1 cellular context compared by ENCODE assay signal in genomic region chr2:61885896-61886603, GRCh38.
TF ChIP-seq lines count a peak whose summit lies in the region.

No MANE protein-coding gene starts in this region.

TF ChIP-seq in HepG2, 621 proteins besides CTCF, POLR2A, EP300 and RAD21 (continues in another document):
- no peak for TF ChIP-seq ZNF329 (CRISPR knock-in tag; IDR thresholded peaks at IDR 0.05; ENCODE audit: low read depth)
- TF ChIP-seq IKZF4 (CRISPR knock-in tag; IDR thresholded peaks at IDR 0.05; ENCODE audit: borderline replicate concordance, low read depth, not compliant biosample characterization) = peak; percentile 24
- peak; percentile 44 for TF ChIP-seq AGO2 (optimal IDR thresholded peaks at IDR 0.05; ENCODE audit: low read depth, low read length)
- TF ChIP-seq RFX5 (IDR thresholded peaks at IDR 0.05; ENCODE audit: low read depth, low read length) = no peak
- no peak for TF ChIP-seq PAF1 (CRISPR knock-in tag; IDR thresholded peaks at IDR 0.05)
- TF ChIP-seq IRX3 (CRISPR knock-in tag; IDR thresholded peaks at IDR 0.05; ENCODE audit: borderline replicate concordance, low read depth) = no peak
- TF ChIP-seq FOXC1 (CRISPR knock-in tag; IDR thresholded peaks at IDR 0.05; ENCODE audit: borderline replicate concordance) = no peak
- no peak for TF ChIP-seq E2F5 (CRISPR knock-in tag; conservative IDR thresholded peaks at IDR 0.05)
- peak; percentile 89 for TF ChIP-seq ZBTB33 (CRISPR knock-in tag; IDR thresholded peaks at IDR 0.05)
- no peak for TF ChIP-seq ZNF841 (CRISPR knock-in tag; IDR thresholded peaks at IDR 0.05; ENCODE audit: borderline replicate concordance)
- peak; percentile 33; the same call in 1 of the 2 replicates for TF ChIP-seq SPEN (CRISPR knock-in tag; IDR thresholded peaks at IDR 0.05; ENCODE audit: low read depth)
- no peak for TF ChIP-seq ZNF768 (CRISPR knock-in tag; IDR thresholded peaks at IDR 0.05)
- no peak for TF ChIP-seq ZBTB37 (CRISPR knock-in tag; IDR thresholded peaks at IDR 0.05)
- no peak for TF ChIP-seq HOXA9 (CRISPR knock-in tag; IDR thresholded peaks at IDR 0.05; ENCODE audit: borderline replicate concordance)
- TF ChIP-seq ZNF878 (CRISPR knock-in tag; IDR thresholded peaks at IDR 0.05) = 0 out of 2 replicates have a peak, but pooled peaks have one; percentile 11
- no peak for TF ChIP-seq ZBTB42 (CRISPR knock-in tag; IDR thresholded peaks at IDR 0.05)
- TF ChIP-seq CSRNP2 (CRISPR knock-in tag; conservative IDR thresholded peaks at IDR 0.05; ENCODE audit: low read depth) = no peak
- TF ChIP-seq EHMT2 (IDR thresholded peaks at IDR 0.05; ENCODE audit: borderline replicate concordance, low read depth, low read length) = no peak
- TF ChIP-seq BCL6 (CRISPR knock-in tag; IDR thresholded peaks at IDR 0.05) = no peak
- no peak for TF ChIP-seq NFKB2 (CRISPR knock-in tag; IDR thresholded peaks at IDR 0.05; ENCODE audit: borderline replicate concordance)
- TF ChIP-seq ZNF615 (CRISPR knock-in tag; IDR thresholded peaks at IDR 0.05; ENCODE audit: borderline replicate concordance) = no peak
- no peak for TF ChIP-seq ZNF646 (CRISPR knock-in tag; IDR thresholded peaks at IDR 0.05)
- 0 out of 2 replicates have a peak, but pooled peaks have one; percentile 26 for TF ChIP-seq ARID2 (CRISPR knock-in tag; IDR thresholded peaks at IDR 0.05; ENCODE audit: borderline replicate concordance)
- TF ChIP-seq ZFP41 (CRISPR knock-in tag; IDR thresholded peaks at IDR 0.05; ENCODE audit: borderline replicate concordance) = no peak
- TF ChIP-seq KMT2B (CRISPR knock-in tag; IDR thresholded peaks at IDR 0.05) = no peak
- TF ChIP-seq GTF3A (CRISPR knock-in tag; conservative IDR thresholded peaks at IDR 0.05) = no peak
- no peak for TF ChIP-seq IRF1 (CRISPR knock-in tag; IDR thresholded peaks at IDR 0.05; ENCODE audit: low read depth)
- no peak for TF ChIP-seq RBFOX2 (IDR thresholded peaks at IDR 0.05; ENCODE audit: low read depth, low read length)
- TF ChIP-seq ZNF616 (CRISPR knock-in tag; IDR thresholded peaks at IDR 0.05; ENCODE audit: low read depth) = no peak
- no peak for TF ChIP-seq FOXO4 (CRISPR knock-in tag; conservative IDR thresholded peaks at IDR 0.05)
- TF ChIP-seq ZNF781 (CRISPR knock-in tag; IDR thresholded peaks at IDR 0.05; ENCODE audit: borderline replicate concordance, not compliant biosample characterization) = no peak
- no peak for TF ChIP-seq CBX5 (CRISPR knock-in tag; IDR thresholded peaks at IDR 0.05; ENCODE audit: borderline replicate concordance)
- TF ChIP-seq SRF (IDR thresholded peaks at IDR 0.05; ENCODE audit: low read depth, low read length) = no peak
- TF ChIP-seq PBX2 (CRISPR knock-in tag; IDR thresholded peaks at IDR 0.05) = no peak
- no peak for TF ChIP-seq ZNF280B (CRISPR knock-in tag; IDR thresholded peaks at IDR 0.05; ENCODE audit: borderline replicate concordance)
- no peak for TF ChIP-seq MXI1 (IDR thresholded peaks at IDR 0.05; ENCODE audit: borderline replicate concordance, low read depth, low read length)
- TF ChIP-seq ZNF501 (CRISPR knock-in tag; IDR thresholded peaks at IDR 0.05) = no peak
- TF ChIP-seq NPAS2 (CRISPR knock-in tag; IDR thresholded peaks at IDR 0.05; ENCODE audit: borderline replicate concordance) = no peak
- TF ChIP-seq HDAC1 (CRISPR knock-in tag; IDR thresholded peaks at IDR 0.05) = no peak
- TF ChIP-seq ETS1 (CRISPR knock-in tag; IDR thresholded peaks at IDR 0.05) = no peak
- no peak for TF ChIP-seq ZNF546 (CRISPR knock-in tag; conservative IDR thresholded peaks at IDR 0.05)
- no peak for TF ChIP-seq DMAP1 (CRISPR knock-in tag; IDR thresholded peaks at IDR 0.05)
- TF ChIP-seq ZNF589 (CRISPR knock-in tag; conservative IDR thresholded peaks at IDR 0.05) = no peak
